In genomic region chr13:110225609-110226008, GRCh38 we compare ENCODE assay signal across 24 cellular contexts.
A peak's percentile ranks its signal among the peaks of the same experiment; 100 is the strongest.
DNase-seq lines count a peak whose midpoint lies in the region; ATAC-seq and TF ChIP-seq lines count a peak whose summit lies in the region.
"Had no signal": no experiment of that assay in that cellular context is flagged by ENCODE, and none has a peak within 500 bp of the region (broad histone marks: within the 10 kb centered on the region; RNA-seq: fewer than 3 reads in every experiment).

No MANE protein-coding gene starts in this region.

- intact Hi-C loops in IMR-90 (cut with micrococcal nuclease) = no loop called here

- H3K4me3 Mint-ChIP-seq in mesothelial cell of epicardium = no peak overlapping the region
- H3K4me3 Mint-ChIP-seq: activated CD4-positive, alpha-beta T cell treated with anti-CD3 and anti-CD28 coated beads for 36 hours; activated T-cell treated with anti-CD3 and anti-CD28 coated beads, Interleukin-2, amount 50 U/mL, for 24 hours; stimulated activated naive CD8-positive, alpha-beta T cell treated with anti-CD3 and anti-CD28 coated beads, Interleukin-15, amount 100 ng/mL, for 72 hours; T-helper 17 cell had no signal

- H2AFZ ChIP-seq in IMR-90 (replicated peaks; ENCODE audit: low read length, poor library complexity) = no peak overlapping the region
- H2AFZ ChIP-seq: parathyroid adenoma had no signal

- no peak for TF ChIP-seq RAD21 in IMR-90 (IDR thresholded peaks at IDR 0.05; ENCODE audit: low read length)

- no peak for ATAC-seq in IMR-90 (ENCODE audit: low read depth)
- no peak for ATAC-seq in HG02678 (IDR thresholded peaks at IDR 0.05; ENCODE audit: unreplicated experiment)
- no peak for ATAC-seq in GM21390 (IDR thresholded peaks at IDR 0.05; ENCODE audit: unreplicated experiment)
- ATAC-seq: activated CD4-positive, alpha-beta T cell treated with anti-CD3 and anti-CD28 coated beads for 36 hours; GM12878; sciatic nerve; stimulated activated naive CD8-positive, alpha-beta T cell treated with anti-CD3 and anti-CD28 coated beads, Interleukin-15, amount 100 ng/mL, for 72 hours; T-helper 17 cell had no signal

- H3K4ac ChIP-seq in IMR-90 (ENCODE audit: low read depth, low read length) = no peak overlapping the region

- peaks cover 66% of the 10 kb centered on the region for H4K20me1 ChIP-seq in IMR-90 (ENCODE audit: insufficient read depth, low read length)

- no peak overlapping the region for H3K4me2 ChIP-seq in IMR-90 (ENCODE audit: low read depth, low read length)

- no TSS peak for BruUV-seq in IMR-90 (replicated peaks; lab: Mats Ljungman, UMichigan)

- H3K9me1 ChIP-seq in IMR-90 (ENCODE audit: insufficient read depth, low read length) = peaks cover 15% of the 10 kb centered on the region

- DNase-seq in IMR-90 = no peak
- no peak for DNase-seq in brain microvascular endothelial cell
- DNase-seq in mesothelial cell of epicardium (ENCODE audit: low spot score in 2 of 2, unreplicated experiment in 2 of 2) = no peak
- no peak for DNase-seq in activated CD4-positive, CD25-positive, alpha-beta regulatory T cell treated with anti-CD3 and anti-CD28 coated beads, Interleukin-2, amount 50 U/mL, for 72 hours
- DNase-seq: activated CD4-positive, alpha-beta T cell treated with anti-CD3 and anti-CD28 coated beads for 36 hours; activated naive CD4-positive, alpha-beta T cell treated with Interleukin-2 at 50 U/mL for 16 hours; activated T-cell treated with anti-CD3 and anti-CD28 coated beads, Interleukin-2, amount 50 U/mL, for 24 hours; amniotic stem cell; H7; Karpas-422; MV-4-11; NCI-H1694; NCI-H2171; stimulated activated naive CD8-positive, alpha-beta T cell treated with anti-CD3 and anti-CD28 coated beads, Interleukin-15, amount 100 ng/mL, for 72 hours; T-helper 17 cell had no signal

- dilution Hi-C loops in IMR-90 (cut with HindIII; ENCODE audit: low sequenced_read_pairs, unreplicated experiment) = no loop called here

- TF ChIP-seq CTCF in IMR-90 (conservative IDR thresholded peaks at IDR 0.05; ENCODE audit: low read depth, low read length) (no peak), brain microvascular endothelial cell (IDR thresholded peaks at IDR 0.05; ENCODE audit: low read depth, low read length, missing control alignments) (no peak), mesothelial cell of epicardium (IDR thresholded peaks at IDR 0.05; ENCODE audit: unreplicated experiment) (no peak)

- no peaks in the 10 kb centered on the region for H3K27me3 Mint-ChIP-seq in mesothelial cell of epicardium (ENCODE audit: low read depth)

- peaks cover 32% of the 10 kb centered on the region for H3K4me1 Mint-ChIP-seq in mesothelial cell of epicardium
- H3K4me1 Mint-ChIP-seq: activated CD4-positive, alpha-beta T cell treated with anti-CD3 and anti-CD28 coated beads for 36 hours; stimulated activated naive CD8-positive, alpha-beta T cell treated with anti-CD3 and anti-CD28 coated beads, Interleukin-15, amount 100 ng/mL, for 72 hours; T-helper 17 cell had no signal

- H4K8ac ChIP-seq in IMR-90 (ENCODE audit: low read depth in 2 of 2, low read length in 2 of 2) = no peak overlapping the region

- no peak overlapping the region for H2BK15ac ChIP-seq in IMR-90 (ENCODE audit: low read depth, low read length)

- peaks cover 28% of the 10 kb centered on the region for H3K4me1 ChIP-seq in IMR-90 (ENCODE audit: control insufficient read depth, insufficient read depth, low read length)
- peaks cover 13 to 70% (median 56%) of the 10 kb centered on the region in 5 donors for H3K4me1 ChIP-seq in subcutaneous abdominal adipose tissue (ENCODE audit: control insufficient read depth in 5 of 5, insufficient read depth in 5 of 5, low read length in 5 of 5)

- 87% methylated on average over 6 of the region's 8 CpGs; no CpG with 5 or more reads in 1 of the 2 experiments for WGBS in IMR-90 (ENCODE audit: extremely low coverage in 2 of 2, insufficient read length in 1 of 2), 2 experiments

- no peak overlapping the region for H4K5ac ChIP-seq in IMR-90 (ENCODE audit: low read depth, low read length)

- H3K27me3 ChIP-seq in IMR-90 (ENCODE audit: control insufficient read depth, insufficient read depth, low read length) (no peaks in the 10 kb centered on the region), brain microvascular endothelial cell (replicated peaks) (no peaks in the 10 kb centered on the region), subcutaneous abdominal adipose tissue (ENCODE audit: control insufficient read depth in 5 of 5, insufficient read depth in 4 of 5, low read length in 5 of 5) (no peaks in the 10 kb centered on the region)
- H3K27me3 ChIP-seq: cardiac muscle cell had no signal

- in situ Hi-C loops in IMR-90 (cut with MboI; ENCODE audit: low sequenced_read_pairs) (no loop called here), brain microvascular endothelial cell (cut with HindIII; ENCODE audit: low pct_ligation_motif_present, low sequenced_read_pairs) (no loop called here)

- peak overlapping the region; percentile 12; the same call in 1 of the 2 replicates for H3K27ac ChIP-seq in IMR-90 (ENCODE audit: insufficient read depth, low read length)
- H3K27ac ChIP-seq in brain microvascular endothelial cell = peak overlapping the region; percentile 36
- H3K27ac ChIP-seq in subcutaneous abdominal adipose tissue (ENCODE audit: low read depth, low read length) = peak overlapping the region; percentile 93
- H3K27ac ChIP-seq: C4-2B, cardiac muscle cell, parathyroid adenoma, SK-N-MC had no signal

- H2AK9ac ChIP-seq in IMR-90 (replicated peaks; ENCODE audit: low read depth, low read length, poor library complexity) = no peak overlapping the region

- H3K9ac ChIP-seq in IMR-90 (ENCODE audit: low read depth, low read length) (no peak overlapping the region), subcutaneous abdominal adipose tissue (ENCODE audit: low read length in 5 of 5) (no peak overlapping the region)
- H3K9ac ChIP-seq: parathyroid adenoma had no signal

- no peak overlapping the region; the same call in 1 of the 2 replicates for H3K18ac ChIP-seq in IMR-90 (ENCODE audit: low read depth, low read length)

- H2BK120ac ChIP-seq in IMR-90 (ENCODE audit: low read depth, low read length) = no peak overlapping the region

- H3K36me3 ChIP-seq in IMR-90 (ENCODE audit: control insufficient read depth, insufficient read depth, low read length) (peaks cover 8% of the 10 kb centered on the region), brain microvascular endothelial cell (replicated peaks) (peaks cover 31% of the 10 kb centered on the region), subcutaneous abdominal adipose tissue (ENCODE audit: control insufficient read depth in 5 of 5, insufficient read depth in 5 of 5, low read length in 5 of 5) (peaks cover 0 to 13% (median 3%) of the 10 kb centered on the region in 5 donors)
- H3K36me3 ChIP-seq: cardiac muscle cell had no signal

- no peak overlapping the region for H4K91ac ChIP-seq in IMR-90 (ENCODE audit: insufficient read depth, low read depth, low read length)

- no peak overlapping the region for H3K14ac ChIP-seq in IMR-90 (replicated peaks; ENCODE audit: low read depth, low read length)

- POLR2A ChIA-PET in IMR-90 (lab: Charles Lee; ENCODE audit: unreplicated experiment) = no interaction called here

- H3K4me3 ChIP-seq in IMR-90 (ENCODE audit: insufficient read depth, low read depth, low read length) = no peak overlapping the region
- H3K4me3 ChIP-seq in brain microvascular endothelial cell (ENCODE audit: low read depth, low read length) = no peak overlapping the region
- H3K4me3 ChIP-seq in subcutaneous abdominal adipose tissue (ENCODE audit: low read depth in 1 of 5, low read length in 5 of 5) = no peak overlapping the region
- H3K4me3 ChIP-seq: cardiac muscle cell, GM12878, SK-N-MC had no signal

- H3K79me1 ChIP-seq in IMR-90 (ENCODE audit: low read depth in 1 of 2, low read length in 2 of 2) = peaks cover 24 to 75% of the 10 kb centered on the region in 2 experiments

- CTCF ChIA-PET in IMR-90 (lab: Yijun Ruan, JAX) = interaction anchor here (0.7 to 0.8 kb wide), 2 partner anchors 22 to 179 kb away, joined by 3 read pairs; no protein-coding TSS in a partner anchor

- no peak overlapping the region for H3K56ac ChIP-seq in IMR-90 (ENCODE audit: extremely low read depth, insufficient read depth, low read length)

- no peak overlapping the region for H2BK5ac ChIP-seq in IMR-90 (ENCODE audit: low read depth, low read length, poor library complexity, severe bottlenecking)

- H3K27ac Mint-ChIP-seq in mesothelial cell of epicardium = peak overlapping the region; percentile 86
- H3K27ac Mint-ChIP-seq: activated CD4-positive, alpha-beta T cell treated with anti-CD3 and anti-CD28 coated beads for 36 hours; activated T-cell treated with anti-CD3 and anti-CD28 coated beads, Interleukin-2, amount 50 U/mL, for 24 hours; stimulated activated naive CD8-positive, alpha-beta T cell treated with anti-CD3 and anti-CD28 coated beads, Interleukin-15, amount 100 ng/mL, for 72 hours; T-helper 17 cell had no signal

- no peak overlapping the region for H3K23ac ChIP-seq in IMR-90 (ENCODE audit: low read depth, low read length)

- H2BK20ac ChIP-seq in IMR-90 (ENCODE audit: low read depth, low read length) = no peak overlapping the region

- H2AK5ac ChIP-seq in IMR-90 (ENCODE audit: low read depth, low read length) = no peak overlapping the region

- H3K9me3 Mint-ChIP-seq in mesothelial cell of epicardium = no peaks in the 10 kb centered on the region
- H3K9me3 Mint-ChIP-seq: activated T-cell treated with anti-CD3 and anti-CD28 coated beads, Interleukin-2, amount 50 U/mL, for 24 hours; stimulated activated naive CD8-positive, alpha-beta T cell treated with anti-CD3 and anti-CD28 coated beads, Interleukin-15, amount 100 ng/mL, for 72 hours had no signal

- no peaks in the 10 kb centered on the region for H3K36me3 Mint-ChIP-seq in mesothelial cell of epicardium

- TF ChIP-seq POLR2A in IMR-90 (IDR thresholded peaks at IDR 0.05; ENCODE audit: low read depth, low read length) = no peak

- no peaks in the 10 kb centered on the region for H3K9me3 ChIP-seq in IMR-90 (ENCODE audit: control insufficient read depth, insufficient read depth, low read length)
- no peaks in the 10 kb centered on the region for H3K9me3 ChIP-seq in subcutaneous abdominal adipose tissue (ENCODE audit: control insufficient read depth in 5 of 5, low read length in 5 of 5)

TF ChIP-seq in IMR-90, 13 proteins besides CTCF, POLR2A, EP300 and RAD21 (continues in another document):
- TF ChIP-seq NFE2L2 (IDR thresholded peaks at IDR 0.05; ENCODE audit: low read depth, low read length) (no peak), MAFK (IDR thresholded peaks at IDR 0.05; ENCODE audit: low read depth, low read length) (no peak), USF2 (IDR thresholded peaks at IDR 0.05; ENCODE audit: low read depth, low read length) (no peak), MXI1 (IDR thresholded peaks at IDR 0.05; ENCODE audit: borderline replicate concordance, low read depth, low read length) (no peak), SMC3 (IDR thresholded peaks at IDR 0.05; ENCODE audit: low read depth, low read length) (no peak)

Comparison
In these comparisons a context has a peak if more than half of its experiments do, and no peak if none do; other contexts are left out.
1. H3K27ac ChIP-seq: peak in every context shown above with its lines; median percentile 93 in subcutaneous abdominal adipose tissue; 36 in brain microvascular endothelial cell; 12 in IMR-90.